ENCODE assay signal across 12 cellular contexts in genomic region chr15:96352594-96353377, GRCh38. TPM values are rescaled to one million over a fixed set of nuclear protein-coding genes. Genes with fewer than 3 reads are reported as not detected.
A peak's percentile ranks its signal among the peaks of the same experiment; 100 is the strongest.
DNase-seq lines count a peak whose midpoint lies in the region; ATAC-seq and TF ChIP-seq lines count a peak whose summit lies in the region.
"Had no signal": no experiment of that assay in that cellular context is flagged by ENCODE, and none has a peak within 500 bp of the region (broad histone marks: within the 10 kb centered on the region; RNA-seq: fewer than 3 reads in every experiment).

No MANE protein-coding gene starts in this region.

- no peaks in the 10 kb centered on the region for H3K9me3 ChIP-seq in HUES6 (ENCODE audit: control insufficient read depth, insufficient read depth, low read depth, low read length)
- no peaks in the 10 kb centered on the region for H3K9me3 ChIP-seq in right lobe of liver
- no peaks in the 10 kb centered on the region for H3K9me3 ChIP-seq in stomach smooth muscle (ENCODE audit: control insufficient read depth in 2 of 2, low read length in 2 of 2)
- no peaks in the 10 kb centered on the region for H3K9me3 ChIP-seq in CD8-positive, alpha-beta memory T cell (ENCODE audit: low read length)

- POLR2A ChIA-PET in CD8-positive, alpha-beta memory T cell (lab: Charles Lee): no interaction called here
- POLR2A ChIA-PET in RWPE1 (lab: Yijun Ruan, JAX; ENCODE audit: low non-redundant PET): no interaction called here

- H3K27me3 Mint-ChIP-seq in CD8-positive, alpha-beta memory T cell: peaks cover 59 to 60% of the 10 kb centered on the region in 2 donors

- H3K9ac ChIP-seq in HUES6 (ENCODE audit: low read length): no peak overlapping the region
- H3K9ac ChIP-seq in stomach smooth muscle (ENCODE audit: low read length in 2 of 2): peak overlapping the region; percentile 82 to 83

- peaks cover 0 to 14% (median 9%) of the 10 kb centered on the region in 5 donors for H3K9me3 Mint-ChIP-seq in CD8-positive, alpha-beta memory T cell
- H3K9me3 Mint-ChIP-seq: activated naive CD8-positive, alpha-beta T cell treated with anti-CD3 and anti-CD28 coated beads, Interleukin-2, amount 50 U/mL, for 24 hours had no signal

- no peak for TF ChIP-seq CTCF in right lobe of liver (IDR thresholded peaks at IDR 0.05)
- TF ChIP-seq CTCF in RWPE1 (conservative IDR thresholded peaks at IDR 0.05; ENCODE audit: low read depth): no peak

- ATAC-seq in right lobe of liver (peak; percentile 24 to 60 (median 56)), HG03025 (IDR thresholded peaks at IDR 0.05; ENCODE audit: low FRiP score, unreplicated experiment) (no peak)
- ATAC-seq: activated naive CD8-positive, alpha-beta T cell treated with anti-CD3 and anti-CD28 coated beads, Interleukin-2, amount 50 U/mL, for 24 hours; T-helper 17 cell had no signal

- peaks cover 0 to 1% (median 0%) of the 10 kb centered on the region in 3 donors for H3K36me3 Mint-ChIP-seq in CD8-positive, alpha-beta memory T cell

- no peak overlapping the region for H3K4me3 Mint-ChIP-seq in CD8-positive, alpha-beta memory T cell
- H3K4me3 Mint-ChIP-seq: activated naive CD8-positive, alpha-beta T cell treated with anti-CD3 and anti-CD28 coated beads, Interleukin-2, amount 50 U/mL, for 24 hours; T-helper 17 cell had no signal

- intact Hi-C loops in right lobe of liver (cut with DNase I): loop anchor here in 1 of 2 donors (10.0 kb wide), 1 partner anchor 542 kb away; no protein-coding TSS in a partner anchor

- H3K27me3 ChIP-seq in HUES6 (ENCODE audit: control insufficient read depth, insufficient read depth, low read length) (peaks cover 100% of the 10 kb centered on the region), right lobe of liver (no peaks in the 10 kb centered on the region), stomach smooth muscle (ENCODE audit: control insufficient read depth in 1 of 2, insufficient read depth in 2 of 2, low read length in 2 of 2) (no peaks in the 10 kb centered on the region)
- H3K27me3 ChIP-seq in CD8-positive, alpha-beta memory T cell (ENCODE audit: insufficient read depth, low read length, poor library complexity, severe bottlenecking): peaks cover 69% of the 10 kb centered on the region

- no peaks in the 10 kb centered on the region for H3K36me3 ChIP-seq in HUES6 (ENCODE audit: control insufficient read depth, insufficient read depth, low read length)
- H3K36me3 ChIP-seq in right lobe of liver: no peaks in the 10 kb centered on the region
- no peaks in the 10 kb centered on the region for H3K36me3 ChIP-seq in stomach smooth muscle (ENCODE audit: control insufficient read depth in 2 of 2, insufficient read depth in 2 of 2, low read length in 2 of 2)
- H3K36me3 ChIP-seq in CD8-positive, alpha-beta memory T cell (ENCODE audit: insufficient read depth, low read length): no peaks in the 10 kb centered on the region

- H3K27ac Mint-ChIP-seq in CD8-positive, alpha-beta memory T cell: no peak overlapping the region
- H3K27ac Mint-ChIP-seq: activated naive CD8-positive, alpha-beta T cell treated with anti-CD3 and anti-CD28 coated beads, Interleukin-2, amount 50 U/mL, for 24 hours; T-helper 17 cell had no signal

- H3K27ac ChIP-seq in HUES6 (ENCODE audit: low read depth, low read length) (no peak overlapping the region), right lobe of liver (peak overlapping the region; percentile 51 to 73 (median 69)), stomach smooth muscle (ENCODE audit: low read length) (peak overlapping the region; percentile 98), RWPE1 (no peak overlapping the region)
- no peak overlapping the region for H3K27ac ChIP-seq in CD8-positive, alpha-beta memory T cell (ENCODE audit: low read depth, low read length)

- H3K4me1 Mint-ChIP-seq in CD8-positive, alpha-beta memory T cell: peaks cover 13 to 20% (median 20%) of the 10 kb centered on the region in 3 donors

- H3K4me1 ChIP-seq in HUES6 (ENCODE audit: control insufficient read depth, insufficient read depth, low read length): peaks cover 37% of the 10 kb centered on the region
- peaks cover 0 to 19% (median 4%) of the 10 kb centered on the region in 4 donors for H3K4me1 ChIP-seq in right lobe of liver
- H3K4me1 ChIP-seq in stomach smooth muscle (ENCODE audit: control insufficient read depth, insufficient read depth, low read length): peaks cover 57% of the 10 kb centered on the region
- peaks cover 16% of the 10 kb centered on the region for H3K4me1 ChIP-seq in CD8-positive, alpha-beta memory T cell (ENCODE audit: insufficient read depth, low read length)

- TF ChIP-seq POLR2A in right lobe of liver (IDR thresholded peaks at IDR 0.05): no peak

- DNase-seq in dermis blood vessel endothelial cell (peak; percentile 51), right lobe of liver (no peak), RWPE1 (ENCODE audit: low spot score) (no peak), NCI-H2227 (lab: John Stamatoyannopoulos, UW; ENCODE audit: unreplicated experiment) (no peak)
- DNase-seq in CD8-positive, alpha-beta memory T cell: no peak
- DNase-seq: activated naive CD8-positive, alpha-beta T cell treated with anti-CD3 and anti-CD28 coated beads, Interleukin-2, amount 50 U/mL, for 24 hours; NCI-H2029; T-helper 17 cell had no signal

- CTCF ChIA-PET in CD8-positive, alpha-beta memory T cell (lab: Charles Lee): no interaction called here
- CTCF ChIA-PET in RWPE1 (lab: Yijun Ruan, JAX): interaction anchor here (0.6 to 0.7 kb wide), 3 partner anchors 26 to 1235 kb away, joined by 3 to 4 read pairs (median 3); no protein-coding TSS in a partner anchor

- WGBS in right lobe of liver (ENCODE audit: insufficient coverage, low coverage, low lambda C conversion rate, missing lambda C conversion rate): 52% methylated on average over 6 of the region's 12 CpGs

- H3K4me3 ChIP-seq in HUES6 (ENCODE audit: low read depth, low read length): peak overlapping the region; percentile 23; the same call in 1 of the 2 replicates
- peak overlapping the region in 2 of 3 donors; percentile 33 to 48 for H3K4me3 ChIP-seq in right lobe of liver
- H3K4me3 ChIP-seq in stomach smooth muscle (ENCODE audit: low read length in 2 of 2): peak overlapping the region; percentile 20 to 85
- no peak overlapping the region for H3K4me3 ChIP-seq in CD8-positive, alpha-beta memory T cell (ENCODE audit: low read length)

RNA-seq across cellular contexts. Expression of gene NR2F2, which starts 22.3 kb away (rescaled TPM):
- total RNA-seq in dermis blood vessel endothelial cell (14.0 and 36.6 TPM in 2 replicates), right lobe of liver (10 to 100 TPM; 11.6 to 30.0 (median 20.7) TPM)
- not detected for total RNA-seq in CD8-positive, alpha-beta memory T cell
- not detected for polyA plus RNA-seq in CD8-positive, alpha-beta memory T cell
- total RNA-seq: T-helper 17 cell had no signal
- polyA plus RNA-seq: CD14-positive monocyte had no signal

Comparison
In these comparisons a context has a peak if more than half of its experiments do, and no peak if none do; other contexts are left out.
1. H3K27ac ChIP-seq: peak in right lobe of liver (3 of 3) and stomach smooth muscle (single experiment); none in HUES6 (single experiment), CD8-positive, alpha-beta memory T cell (single experiment) and RWPE1 (single experiment).
2. RNA of gene NR2F2, which starts 22.3 kb away (total RNA-seq): 11.6 to 30.0 TPM in right lobe of liver and 14.0 to 36.6 TPM in dermis blood vessel endothelial cell; not detected in CD8-positive, alpha-beta memory T cell; every median in the first group is over 10 times any median in the second.